In genomic region chr19:11279505-11280236, GRCh38 we compare ENCODE assay signal across 11 cellular contexts.
A peak's percentile ranks its signal among the peaks of the same experiment; 100 is the strongest.
DNase-seq lines count a peak whose midpoint lies in the region; TF ChIP-seq lines count a peak whose summit lies in the region.
"Had no signal": no experiment of that assay in that cellular context is flagged by ENCODE, and none has a peak within 500 bp of the region (broad histone marks: within the 10 kb centered on the region; RNA-seq: fewer than 3 reads in every experiment).

No MANE protein-coding gene starts in this region.

- peaks cover 6% of the 10 kb centered on the region for H3K4me1 ChIP-seq in Loucy (ENCODE audit: insufficient read depth, low read length, poor library complexity, severe bottlenecking)
- H3K4me1 ChIP-seq: SJCRH30 had no signal

- H3K36me3 ChIP-seq in Loucy (ENCODE audit: insufficient read depth, low read length), result no peaks in the 10 kb centered on the region
- H3K36me3 ChIP-seq: SJCRH30 had no signal

- POLR2A ChIA-PET in GM10248 (lab: Yijun Ruan, JAX), result interaction anchor here (1.1 kb wide), 1 partner anchor 166 kb away, joined by 3 read pairs; no protein-coding TSS in a partner anchor

- H3K27me3 ChIP-seq in Loucy (ENCODE audit: insufficient read depth, low read length, poor library complexity, severe bottlenecking), result peaks cover 5% of the 10 kb centered on the region
- H3K27me3 ChIP-seq: SJCRH30 had no signal

- H2AFZ ChIP-seq in Loucy (ENCODE audit: low read length), result no peak overlapping the region

- peak overlapping the region; percentile 1 for H3K4me3 ChIP-seq in Loucy (ENCODE audit: low read length, poor library complexity, severe bottlenecking)
- H3K4me3 ChIP-seq: SJCRH30 had no signal

- no peak overlapping the region for H3K9ac ChIP-seq in Loucy (ENCODE audit: low read depth, low read length, poor library complexity, severe bottlenecking)
- H3K9ac ChIP-seq: KMS-11 had no signal

- CTCF ChIA-PET in GM10248 (lab: Yijun Ruan, JAX), result interaction anchor here (0.8 to 2.1 kb wide), 5 partner anchors 14 to 156 kb away, joined by 3 to 7 read pairs (median 3); partner anchors contain the start of genes PRKCSH and TSPAN16

- no peak for TF ChIP-seq CTCF in GM10248 (IDR thresholded peaks at IDR 0.05; ENCODE audit: control extremely low read depth, extremely low read depth, low read depth, missing control alignments)
- TF ChIP-seq CTCF in Loucy (conservative IDR thresholded peaks at IDR 0.05; ENCODE audit: low read length), result no peak

- peak; percentile 53 for DNase-seq in GM10248 (ENCODE audit: extremely low spot score)
- peak; percentile 16 for DNase-seq in activated CD4-positive, alpha-beta T cell treated with anti-CD3 and anti-CD28 coated beads, Interleukin-2, amount 50 U/mL, for 1 hour
- DNase-seq in kidney tubule cell (ENCODE audit: low spot score), result peak; percentile 23
- no peak for DNase-seq in HCEC 1CT
- no peak for DNase-seq in pons (ENCODE audit: low spot score)
- no peak for DNase-seq in globus pallidus (ENCODE audit: low spot score)
- DNase-seq in GOT3 (lab: John Stamatoyannopoulos, UW), result no peak
- DNase-seq: nucleus accumbens, SJCRH30 had no signal

- H3K9me2 ChIP-seq in Loucy (replicated peaks; ENCODE audit: low read depth, low read length), result no peaks in the 10 kb centered on the region

- H4K20me1 ChIP-seq in Loucy (ENCODE audit: insufficient read depth, low read length, poor library complexity, severe bottlenecking), result no peaks in the 10 kb centered on the region

- peaks cover 3% of the 10 kb centered on the region; the same call in 1 of the 2 replicates for H3K9me3 ChIP-seq in Loucy (ENCODE audit: insufficient read depth, low read depth, low read length)
- H3K9me3 ChIP-seq: SJCRH30 had no signal

- H3K4me2 ChIP-seq in Loucy (ENCODE audit: low read depth, low read length, poor library complexity, severe bottlenecking), result peak overlapping the region; percentile 30
- H3K4me2 ChIP-seq: KMS-11 had no signal

- H3F3A ChIP-seq in Loucy (ENCODE audit: low read depth), result no peaks in the 10 kb centered on the region

- H3K79me2 ChIP-seq in Loucy (ENCODE audit: insufficient read depth, low read length), result no peaks in the 10 kb centered on the region

Comparison
In these comparisons a context has a peak if more than half of its experiments do, and no peak if none do; other contexts are left out.
1. DNase-seq: peak in GM10248 (single experiment), activated CD4-positive, alpha-beta T cell treated with anti-CD3 and anti-CD28 coated beads, Interleukin-2, amount 50 U/mL, for 1 hour (single experiment) and kidney tubule cell (single experiment); none in HCEC 1CT (single experiment), pons (single experiment), globus pallidus (single experiment) and GOT3 (single experiment).